Comparison of ENCODE assay signal across 8 cellular contexts in the genomic region with DNA sequence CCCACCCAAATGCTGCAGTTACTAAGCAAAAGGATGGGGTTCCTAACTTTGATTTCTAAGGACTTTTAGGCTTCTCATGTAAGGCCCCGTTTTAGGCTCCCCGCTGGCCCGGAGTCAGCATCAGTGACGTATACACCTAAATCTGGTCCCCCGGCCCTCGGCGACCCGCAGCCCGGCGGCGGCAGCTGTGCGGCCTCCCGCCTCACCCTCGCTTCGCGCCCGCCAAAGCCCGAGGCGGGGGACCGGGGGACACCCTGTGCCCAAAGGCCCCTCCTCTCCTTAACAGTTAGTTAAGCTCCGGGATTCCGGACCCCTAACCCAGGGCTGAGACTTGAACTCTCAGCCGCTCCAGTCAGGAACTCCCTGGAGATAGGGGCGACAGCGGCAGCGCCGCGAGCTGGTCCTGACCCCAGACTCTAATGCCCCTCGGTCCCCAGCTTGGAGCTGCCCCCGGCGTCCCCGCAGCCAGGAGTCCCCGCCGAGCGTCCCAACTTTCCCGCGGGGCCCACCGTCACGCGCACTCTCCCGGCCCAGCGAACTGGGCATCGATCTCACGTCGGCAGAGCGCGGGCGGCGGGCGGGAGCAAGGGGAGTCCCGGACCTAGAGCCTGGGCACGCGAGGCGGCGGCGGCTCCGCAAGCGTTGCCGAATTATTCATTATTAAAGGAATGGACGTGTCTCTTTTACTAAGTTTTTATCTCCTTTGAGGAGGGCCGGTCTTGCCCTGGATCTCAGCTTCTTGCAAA. TPM values are rescaled to one million over a fixed set of nuclear protein-coding genes. Genes with fewer than 3 reads are reported as not detected.
DNase-seq lines count a peak whose midpoint lies in the region; ATAC-seq and TF ChIP-seq lines count a peak whose summit lies in the region.

No MANE protein-coding gene starts in this region.

- no peak for ATAC-seq in HG02642 (IDR thresholded peaks at IDR 0.05; ENCODE audit: poor library complexity, unreplicated experiment)

- H3K9me2 ChIP-seq in Loucy (replicated peaks; ENCODE audit: low read depth, low read length) = no peaks in the 10 kb centered on the region

- H3K9me3 ChIP-seq in AG04450 (ENCODE audit: control insufficient read depth, insufficient read depth, low read length) (peaks cover 5% of the 10 kb centered on the region; the same call in 1 of the 2 replicates), Loucy (ENCODE audit: insufficient read depth, low read depth, low read length) (no peaks in the 10 kb centered on the region), left ventricle myocardium inferior (replicated peaks) (no peaks in the 10 kb centered on the region)

- H3K4me2 ChIP-seq in Loucy (ENCODE audit: low read depth, low read length, poor library complexity, severe bottlenecking) = peak overlapping the region; percentile 67

- DNase-seq in AG04450 (ENCODE audit: low read depth, low spot score) = no peak
- peak in 3 of 4 experiments; percentile 20 to 47 (median 31) for DNase-seq in activated naive CD4-positive, alpha-beta T cell (lab: John Stamatoyannopoulos, UW)
- peak; percentile 41 for DNase-seq in left ventricle myocardium inferior
- no peak for DNase-seq in retinal pigment epithelial cell (ENCODE audit: low read depth)
- DNase-seq in DMS153 (lab: John Stamatoyannopoulos, UW) = no peak
- DNase-seq in NCI-H446 treated with DMSO at 0.1 percent for 48 hours (lab: John Stamatoyannopoulos, UW) = no peak

- intact Hi-C loops in left ventricle myocardium inferior (cut with micrococcal nuclease) = no loop called here

- CTCF ChIA-PET in AG04450 (lab: Charles Lee) = no interaction called here

- H2AFZ ChIP-seq in Loucy (ENCODE audit: low read length) = no peak overlapping the region

- H3K36me3 ChIP-seq in Loucy (ENCODE audit: insufficient read depth, low read length) (no peaks in the 10 kb centered on the region), left ventricle myocardium inferior (no peaks in the 10 kb centered on the region)

- H3F3A ChIP-seq in Loucy (ENCODE audit: low read depth) = no peaks in the 10 kb centered on the region

- TF ChIP-seq CTCF in AG04450 (IDR thresholded peaks at IDR 0.05; ENCODE audit: low read depth, low read length) (no peak), Loucy (conservative IDR thresholded peaks at IDR 0.05; ENCODE audit: low read length) (no peak), left ventricle myocardium inferior (IDR thresholded peaks at IDR 0.05; ENCODE audit: borderline replicate concordance) (no peak), retinal pigment epithelial cell (conservative IDR thresholded peaks at IDR 0.05; ENCODE audit: low read depth, low read length) (no peak)

- no peaks in the 10 kb centered on the region for H4K20me1 ChIP-seq in Loucy (ENCODE audit: insufficient read depth, low read length, poor library complexity, severe bottlenecking)

- H3K27ac ChIP-seq in AG04450 (ENCODE audit: low read depth, low read length) (no peak overlapping the region), left ventricle myocardium inferior (replicated peaks) (peak overlapping the region; percentile 92)

- H3K27me3 ChIP-seq in AG04450 (ENCODE audit: control insufficient read depth, insufficient read depth, low read length) (peaks cover 62% of the 10 kb centered on the region), Loucy (ENCODE audit: insufficient read depth, low read length, poor library complexity, severe bottlenecking) (no peaks in the 10 kb centered on the region), left ventricle myocardium inferior (ENCODE audit: low read depth) (no peaks in the 10 kb centered on the region)

- peak overlapping the region; percentile 35 for H3K4me3 ChIP-seq in AG04450 (ENCODE audit: low read depth, low read length)
- peak overlapping the region; percentile 91 for H3K4me3 ChIP-seq in Loucy (ENCODE audit: low read length, poor library complexity, severe bottlenecking)
- peak overlapping the region; percentile 90 for H3K4me3 ChIP-seq in left ventricle myocardium inferior
- H3K4me3 ChIP-seq in retinal pigment epithelial cell (ENCODE audit: low read length) = peak overlapping the region; percentile 89

- H3K4me1 ChIP-seq in Loucy (ENCODE audit: insufficient read depth, low read length, poor library complexity, severe bottlenecking) = peaks cover 10% of the 10 kb centered on the region
- H3K4me1 ChIP-seq in left ventricle myocardium inferior = peaks cover 94% of the 10 kb centered on the region

- no peaks in the 10 kb centered on the region for H3K79me2 ChIP-seq in Loucy (ENCODE audit: insufficient read depth, low read length)

- peak overlapping the region; percentile 86 for H3K9ac ChIP-seq in Loucy (ENCODE audit: low read depth, low read length, poor library complexity, severe bottlenecking)

- POLR2A ChIA-PET in AG04450 (lab: Yijun Ruan, JAX) = no interaction called here

RNA-seq across cellular contexts. Expression of a gene that starts 1.5 kb away (rescaled TPM):
- 0.10 and 0.14 TPM in 2 replicates for polyA plus RNA-seq in AG04450 (2011; rRNA removed)
- 0.26 and 0.37 TPM in 2 replicates for polyA minus RNA-seq in AG04450 (2011; rRNA and poly(A)+ RNA removed)
- 23.9 TPM for total RNA-seq in left ventricle myocardium inferior

Comparison
In these comparisons a context has a peak if more than half of its experiments do, and no peak if none do; other contexts are left out.
1. DNase-seq: peak in activated naive CD4-positive, alpha-beta T cell (3 of 4) and left ventricle myocardium inferior (single experiment); none in AG04450 (single experiment), retinal pigment epithelial cell (single experiment), DMS153 (single experiment) and NCI-H446 treated with DMSO at 0.1 percent for 48 hours (single experiment).
2. H3K4me3 ChIP-seq: peak in every context shown above with its lines; median percentile 91 in Loucy; 90 in left ventricle myocardium inferior; 89 in retinal pigment epithelial cell; 35 in AG04450.